ENCODE assay signal across 18 cellular contexts in genomic region chr3:141427764-141428163, GRCh38. TPM values are rescaled to one million over a fixed set of nuclear protein-coding genes. Genes with fewer than 3 reads are reported as not detected.
DNase-seq lines count a peak whose midpoint lies in the region; ATAC-seq and TF ChIP-seq lines count a peak whose summit lies in the region.
"Had no signal": no experiment of that assay in that cellular context is flagged by ENCODE, and none has a peak within 500 bp of the region (broad histone marks: within the 10 kb centered on the region; RNA-seq: fewer than 3 reads in every experiment).

No MANE protein-coding gene starts in this region.

- intact Hi-C loops in dorsolateral prefrontal cortex (cut with DNase I) (no loop called here), testis (cut with DNase I; ENCODE audit: low total_unique reads) (no loop called here), lower leg skin (cut with DNase I; ENCODE audit: low total_unique reads) (no loop called here)

- H3K4me1 ChIP-seq in muscle layer of duodenum (ENCODE audit: control insufficient read depth in 1 of 2, insufficient read depth in 2 of 2, low read length in 2 of 2), result peaks cover 24 to 73% of the 10 kb centered on the region in 2 donors
- H3K4me1 ChIP-seq in testis, result peaks cover 36% of the 10 kb centered on the region
- H3K4me1 ChIP-seq: foreskin keratinocyte had no signal

- ATAC-seq in HG03135 (IDR thresholded peaks at IDR 0.05; ENCODE audit: unreplicated experiment), result no peak
- ATAC-seq: foreskin keratinocyte had no signal

- H3K27ac ChIP-seq in dorsolateral prefrontal cortex (peak overlapping the region in 40 of 59 donors; percentile 0 to 93 (median 74)), muscle layer of duodenum (ENCODE audit: low read length) (peak overlapping the region; percentile 58), testis (peak overlapping the region; percentile 84 to 90)
- H3K27ac ChIP-seq: foreskin keratinocyte had no signal

- TF ChIP-seq CTCF in dorsolateral prefrontal cortex (IDR thresholded peaks at IDR 0.05 in 54 of 56, conservative IDR thresholded peaks at IDR 0.05 in 2 of 56; ENCODE audit: low read depth in 1 of 56, partially characterized antibody in 56 of 56) (no peak), testis (IDR thresholded peaks at IDR 0.05) (no peak), lower leg skin (IDR thresholded peaks at IDR 0.05) (no peak)

- WGBS in testis, 2 donors, result 89 to 97% methylated on average over 4 of the region's 4 CpGs
- WGBS in lower leg skin, 2 donors, result 86 to 93% methylated on average over 4 of the region's 4 CpGs

- H3K36me3 ChIP-seq in muscle layer of duodenum (ENCODE audit: control insufficient read depth in 1 of 2, insufficient read depth in 2 of 2, low read length in 2 of 2), result peaks cover 3 to 5% of the 10 kb centered on the region in 2 donors
- H3K36me3 ChIP-seq in testis (ENCODE audit: low read depth, missing control alignments), result no peaks in the 10 kb centered on the region

- H3K9me3 ChIP-seq in muscle layer of duodenum (ENCODE audit: control insufficient read depth in 1 of 2, low read length in 2 of 2) (no peaks in the 10 kb centered on the region), testis (no peaks in the 10 kb centered on the region)

- H3K27me3 ChIP-seq in dorsolateral prefrontal cortex (no peaks in the 10 kb centered on the region), muscle layer of duodenum (ENCODE audit: low read depth, low read length) (no peaks in the 10 kb centered on the region), testis (no peaks in the 10 kb centered on the region)
- H3K27me3 ChIP-seq: foreskin keratinocyte had no signal

- TF ChIP-seq POLR2A in testis (IDR thresholded peaks at IDR 0.05), result no peak
- TF ChIP-seq POLR2A in lower leg skin (IDR thresholded peaks at IDR 0.05), result no peak

- peak; percentile 60 for DNase-seq in NCI-H82 (lab: John Stamatoyannopoulos, UW)
- DNase-seq in NCI-H82 treated with DMSO at 0.1 percent for 48 hours (lab: John Stamatoyannopoulos, UW; ENCODE audit: unreplicated experiment), result no peak
- no peak for DNase-seq in dorsolateral prefrontal cortex
- DNase-seq in testis, result no peak
- no peak for DNase-seq in lower leg skin (ENCODE audit: low spot score in 2 of 2)
- no peak for DNase-seq in NCI-H2029 treated with DMSO at 0.1 percent for 48 hours (lab: John Stamatoyannopoulos, UW)
- DNase-seq: 8988T; activated CD4-positive, alpha-beta T cell treated with anti-CD3 and anti-CD28 coated beads, Interleukin-2, amount 10 ng/mL, durations not matched to agents 24 days and 14 days; activated naive CD8-positive, alpha-beta T cell treated with anti-CD3 and anti-CD28 coated beads, Interleukin-2, amount 10 ng/mL, durations not matched to agents 7 days and 5 days; activated T-cell treated with anti-CD3 and anti-CD28 coated beads, Interleukin-2, amount 50 U/mL, for 1 hour; caudate nucleus; DMS53; foreskin keratinocyte; Kasumi-1; NCI-H1417; NCI-H345 had no signal

- H3K4me3 ChIP-seq in dorsolateral prefrontal cortex (no peak overlapping the region), muscle layer of duodenum (ENCODE audit: low read depth in 1 of 2, low read length in 2 of 2) (no peak overlapping the region), testis (no peak overlapping the region), lower leg skin (ENCODE audit: low read depth, poor library complexity, severe bottlenecking) (no peak overlapping the region)

RNA-seq across cellular contexts. Expression of gene RASA2, which starts 59.1 kb away (rescaled TPM):
- total RNA-seq in dorsolateral prefrontal cortex (10 to 100 TPM; 19.8 to 49.0 (median 31.1) TPM), testis (10 to 100 TPM; 16.2 to 18.3 TPM), lower leg skin (10 to 100 TPM; 18.7 to 46.2 (median 21.2) TPM)
- polyA plus RNA-seq in testis (ENCODE audit: insufficient read depth, low read depth, low replicate concordance), result 18.2 TPM

RNA-seq across cellular contexts. Expression of gene ZBTB38, which starts 59.5 kb away (rescaled TPM):
- total RNA-seq in dorsolateral prefrontal cortex (100 to 1,000 TPM; 101 to 187 (median 131) TPM), testis (100 to 1,000 TPM; 131 to 167 TPM), lower leg skin (100 to 1,000 TPM in 1 of 4 donors, 10 to 100 TPM in 3; 46.8 to 104 (median 72.6) TPM)
- 66.7 TPM for polyA plus RNA-seq in testis (ENCODE audit: insufficient read depth, low read depth, low replicate concordance)
